27 cellular contexts compared by ENCODE assay signal in genomic region chr6:124978451-124979293, GRCh38.
"Had no signal": no experiment of that assay in that cellular context is flagged by ENCODE, and none has a peak within 500 bp of the region (broad histone marks: within the 10 kb centered on the region; RNA-seq: fewer than 3 reads in every experiment).

No MANE protein-coding gene starts in this region.

- FAIRE-seq: TTC549 had no signal

- H3K27ac ChIP-seq: adrenal gland, body of pancreas, cardiac muscle cell, heart right ventricle, left lung, skin epidermis, VCaP had no signal

- H3K4me3 ChIP-seq: adrenal gland, body of pancreas, cardiac muscle cell, heart right ventricle, left lung, lung, skin epidermis had no signal

- H3K4me1 ChIP-seq: left lung had no signal

- DNase-seq: activated CD4-positive, alpha-beta T cell treated with anti-CD3 and anti-CD28 coated beads for 48 hours; activated CD4-positive, alpha-beta T cell treated with anti-CD3 and anti-CD28 coated beads, Interleukin-2, amount 50 U/mL, for 48 hours; activated CD8-positive, alpha-beta memory T cell treated with anti-CD3 and anti-CD28 coated beads for 24 hours; activated effector memory CD4-positive, alpha-beta T cell treated with Interleukin-2 at 50 U/mL for 16 hours; activated naive CD4-positive, alpha-beta T cell treated with Interleukin-2 at 50 U/mL for 16 hours; activated naive CD8-positive, alpha-beta T cell treated with anti-CD3 and anti-CD28 coated beads for 36 hours; adrenal gland; aorta; body of pancreas; cerebellar nuclear complex; cortex of kidney; effector memory CD8-positive, alpha-beta T cell; foreskin fibroblast; heart right ventricle; stimulated activated CD4-positive, alpha-beta T cell treated with anti-CD3 and anti-CD28 coated beads, Interleukin-4, amount 100 ng/mL, for 24 hours; stimulated activated naive CD8-positive, alpha-beta T cell treated with anti-CD3 and anti-CD28 coated beads, Interleukin-15, amount 100 ng/mL, for 72 hours; substantia nigra; T-helper 9 cell had no signal

- H3K36me3 ChIP-seq: cardiac muscle cell had no signal

- H3K27me3 ChIP-seq: adrenal gland, body of pancreas, cardiac muscle cell, heart right ventricle, left lung had no signal

- ATAC-seq: body of pancreas; effector memory CD8-positive, alpha-beta T cell; esophagus mucosa; heart right ventricle; left lung; sciatic nerve; stimulated activated effector memory CD8-positive, alpha-beta T cell treated with anti-CD3 and anti-CD28 coated beads, Interleukin-12 subunit alpha, Interleukin-12 subunit beta, amount 100 ng/mL, for 72 hours; stimulated activated naive CD8-positive, alpha-beta T cell treated with anti-CD3 and anti-CD28 coated beads, Interleukin-15, amount 100 ng/mL, for 72 hours had no signal
